ENCODE assay signal across 22 cellular contexts in genomic region chr1:11617314-11617713, GRCh38. TPM values are rescaled to one million over a fixed set of nuclear protein-coding genes. Genes with fewer than 3 reads are reported as not detected.
DNase-seq lines count a peak whose midpoint lies in the region; ATAC-seq and TF ChIP-seq lines count a peak whose summit lies in the region.
"Had no signal": no experiment of that assay in that cellular context is flagged by ENCODE, and none has a peak within 500 bp of the region (broad histone marks: within the 10 kb centered on the region; RNA-seq: fewer than 3 reads in every experiment).

No MANE protein-coding gene starts in this region.

- no peak overlapping the region for H3K4me3 ChIP-seq in naive thymus-derived CD4-positive, alpha-beta T cell (ENCODE audit: low read length)
- H3K4me3 ChIP-seq: upper lobe of left lung had no signal

- H3K27ac ChIP-seq in naive thymus-derived CD4-positive, alpha-beta T cell (ENCODE audit: low read depth, low read length): no peak overlapping the region
- H3K27ac ChIP-seq: upper lobe of left lung had no signal

- no peaks in the 10 kb centered on the region for H3K9me3 Mint-ChIP-seq in type B pancreatic cell
- no peaks in the 10 kb centered on the region for H3K9me3 Mint-ChIP-seq in naive thymus-derived CD4-positive, alpha-beta T cell
- H3K9me3 Mint-ChIP-seq: central memory CD8-positive, alpha-beta T cell; neural crest cell had no signal

- H3K27ac Mint-ChIP-seq in type B pancreatic cell: peak overlapping the region; percentile 63
- no peak overlapping the region for H3K27ac Mint-ChIP-seq in naive thymus-derived CD4-positive, alpha-beta T cell
- H3K27ac Mint-ChIP-seq: activated CD4-positive, alpha-beta T cell treated with anti-CD3 and anti-CD28 coated beads for 36 hours; CD4-positive, alpha-beta memory T cell; effector memory CD8-positive, alpha-beta T cell had no signal

- H3K4me1 ChIP-seq in naive thymus-derived CD4-positive, alpha-beta T cell (ENCODE audit: control insufficient read depth in 2 of 2, insufficient read depth in 2 of 2, low read length in 2 of 2): no peaks in the 10 kb centered on the region
- H3K4me1 ChIP-seq: upper lobe of left lung had no signal

- H3K4me1 Mint-ChIP-seq in type B pancreatic cell (ENCODE audit: unreplicated experiment): no peaks in the 10 kb centered on the region
- peaks cover 0 to 3% (median 0%) of the 10 kb centered on the region in 7 donors for H3K4me1 Mint-ChIP-seq in naive thymus-derived CD4-positive, alpha-beta T cell
- H3K4me1 Mint-ChIP-seq: activated CD4-positive, alpha-beta T cell treated with anti-CD3 and anti-CD28 coated beads for 36 hours; CD4-positive, alpha-beta memory T cell; central memory CD8-positive, alpha-beta T cell; neural crest cell had no signal

- peaks cover 33% of the 10 kb centered on the region for H3K27me3 Mint-ChIP-seq in type B pancreatic cell
- H3K27me3 Mint-ChIP-seq in naive thymus-derived CD4-positive, alpha-beta T cell: peaks cover 0 to 19% (median 5%) of the 10 kb centered on the region in 5 donors

- H3K9me3 ChIP-seq in naive thymus-derived CD4-positive, alpha-beta T cell (ENCODE audit: control insufficient read depth in 2 of 3, low read length in 3 of 3): no peaks in the 10 kb centered on the region
- H3K9me3 ChIP-seq: upper lobe of left lung had no signal

- ATAC-seq in naive thymus-derived CD4-positive, alpha-beta T cell: no peak
- ATAC-seq in GM21619 (IDR thresholded peaks at IDR 0.05; ENCODE audit: unreplicated experiment): no peak
- ATAC-seq: activated CD4-positive, alpha-beta T cell treated with anti-CD3 and anti-CD28 coated beads for 36 hours; effector memory CD8-positive, alpha-beta T cell had no signal

- H3K27me3 ChIP-seq in naive thymus-derived CD4-positive, alpha-beta T cell (ENCODE audit: control insufficient read depth in 2 of 2, insufficient read depth in 2 of 2, low read length in 2 of 2): no peaks in the 10 kb centered on the region
- H3K27me3 ChIP-seq: upper lobe of left lung had no signal

- intact Hi-C loops in naive thymus-derived CD4-positive, alpha-beta T cell (cut with micrococcal nuclease): no loop called here

- TF ChIP-seq CTCF in type B pancreatic cell (conservative IDR thresholded peaks at IDR 0.05): no peak

- DNase-seq in NCI-H510A treated with DMSO at 0.1 percent for 48 hours (lab: John Stamatoyannopoulos, UW) (peak; percentile 32), NCI-H510A (lab: John Stamatoyannopoulos, UW) (no peak), NCI-H2196 treated with DMSO at 0.1 percent for 48 hours (lab: John Stamatoyannopoulos, UW; ENCODE audit: unreplicated experiment) (peak; percentile 54), cerebellum (ENCODE audit: low spot score) (peak; percentile 25), type B pancreatic cell (ENCODE audit: extremely low spot score, unreplicated experiment) (no peak), cortex of kidney (lab: John Stamatoyannopoulos, UW) (no peak)
- no peak for DNase-seq in naive thymus-derived CD4-positive, alpha-beta T cell
- DNase-seq: activated CD4-positive, alpha-beta T cell treated with anti-CD3 and anti-CD28 coated beads for 36 hours; activated effector memory CD4-positive, alpha-beta T cell treated with anti-CD3 and anti-CD28 coated beads, Interleukin-2, amount 50 U/mL, for 16 hours; amygdala; CD4-positive, alpha-beta memory T cell; effector memory CD8-positive, alpha-beta T cell; hypothalamus; kidney glomerular epithelial cell; MM.1S; NCI-H2107; stimulated activated CD4-positive, alpha-beta T cell treated with anti-CD3 and anti-CD28 coated beads, Interleukin-15, amount 100 ng/mL, for 24 hours; stimulated activated naive CD4-positive, alpha-beta T cell treated with Interleukin-2 at 50 U/mL for 16 hours had no signal

- CTCF ChIA-PET in naive thymus-derived CD4-positive, alpha-beta T cell (lab: Charles Lee): no interaction called here

- H3K36me3 Mint-ChIP-seq in type B pancreatic cell: no peaks in the 10 kb centered on the region
- no peaks in the 10 kb centered on the region for H3K36me3 Mint-ChIP-seq in naive thymus-derived CD4-positive, alpha-beta T cell
- H3K36me3 Mint-ChIP-seq: CD4-positive, alpha-beta memory T cell had no signal

- no peaks in the 10 kb centered on the region for H3K36me3 ChIP-seq in naive thymus-derived CD4-positive, alpha-beta T cell (ENCODE audit: control insufficient read depth in 2 of 3, insufficient read depth in 3 of 3, low read length in 3 of 3)
- H3K36me3 ChIP-seq: upper lobe of left lung had no signal

- POLR2A ChIA-PET in naive thymus-derived CD4-positive, alpha-beta T cell (lab: Charles Lee): no interaction called here

- no peak overlapping the region for H3K4me3 Mint-ChIP-seq in type B pancreatic cell
- H3K4me3 Mint-ChIP-seq in naive thymus-derived CD4-positive, alpha-beta T cell: no peak overlapping the region
- H3K4me3 Mint-ChIP-seq: activated CD4-positive, alpha-beta T cell treated with anti-CD3 and anti-CD28 coated beads for 36 hours; CD4-positive, alpha-beta memory T cell; central memory CD8-positive, alpha-beta T cell; effector memory CD8-positive, alpha-beta T cell; neural crest cell had no signal

RNA-seq across cellular contexts. Expression of gene FBXO2, which starts 36.9 kb away (rescaled TPM):
- total RNA-seq in cerebellum: 3.7 TPM
- total RNA-seq in type B pancreatic cell (ENCODE audit: low replicate concordance): 5.9 and 7.4 TPM in 2 replicates
- 1 to 10 TPM in 4 of 5 experiments, under 1 TPM in 1; 0.97 to 4.1 (median 3.7) TPM for total RNA-seq in naive thymus-derived CD4-positive, alpha-beta T cell
- 1 to 10 TPM; 6.1 to 7.8 TPM for polyA plus RNA-seq in naive thymus-derived CD4-positive, alpha-beta T cell

RNA-seq across cellular contexts. Expression of gene FBXO44, which starts 37.4 kb away (rescaled TPM):
- total RNA-seq in cerebellum (28.6 TPM), type B pancreatic cell (ENCODE audit: low replicate concordance) (14.1 and 24.8 TPM in 2 replicates)
- 10 to 100 TPM; 35.2 to 67.1 (median 44.8) TPM for total RNA-seq in naive thymus-derived CD4-positive, alpha-beta T cell
- 10 to 100 TPM; 11.3 to 14.3 TPM for polyA plus RNA-seq in naive thymus-derived CD4-positive, alpha-beta T cell

RNA-seq across cellular contexts. Expression of gene FBXO6, which starts 46.7 kb away (rescaled TPM):
- total RNA-seq in cerebellum: 2.6 TPM
- 4.3 and 6.5 TPM in 2 replicates for total RNA-seq in type B pancreatic cell (ENCODE audit: low replicate concordance)
- 10 to 100 TPM in 1 of 5 experiments, 1 to 10 TPM in 4; 3.2 to 31.0 (median 4.1) TPM for total RNA-seq in naive thymus-derived CD4-positive, alpha-beta T cell
- 1 to 10 TPM; 7.8 to 8.9 TPM for polyA plus RNA-seq in naive thymus-derived CD4-positive, alpha-beta T cell

Comparison
In these comparisons a context has a peak if more than half of its experiments do, and no peak if none do; other contexts are left out.
1. DNase-seq: peak in NCI-H510A treated with DMSO at 0.1 percent for 48 hours (single experiment), NCI-H2196 treated with DMSO at 0.1 percent for 48 hours (single experiment) and cerebellum (single experiment); none in NCI-H510A (single experiment), type B pancreatic cell (single experiment), naive thymus-derived CD4-positive, alpha-beta T cell (0 of 9) and cortex of kidney (single experiment).